ENCODE assay signal across 21 cellular contexts in genomic region chr11:61309141-61309540, GRCh38.
"Had no signal": no experiment of that assay in that cellular context is flagged by ENCODE, and none has a peak within 500 bp of the region (broad histone marks: within the 10 kb centered on the region; RNA-seq: fewer than 3 reads in every experiment).

No MANE protein-coding gene starts in this region.

- H3K27me3 Mint-ChIP-seq: dendritic cell treated with granulocyte-macrophage colony-stimulating factor and Interleukin-4, amounts not matched to agents 40 ng/mL and 50 ng/mL, for 4 days; effector memory CD8-positive, alpha-beta T cell had no signal

- H3K4me3 Mint-ChIP-seq: dendritic cell treated with granulocyte-macrophage colony-stimulating factor and Interleukin-4, amounts not matched to agents 40 ng/mL and 50 ng/mL, for 4 days; effector memory CD8-positive, alpha-beta T cell; endodermal cell had no signal

- H3K4me1 Mint-ChIP-seq: endodermal cell had no signal

- H3K27ac Mint-ChIP-seq: dendritic cell treated with granulocyte-macrophage colony-stimulating factor and Interleukin-4, amounts not matched to agents 40 ng/mL and 50 ng/mL, for 4 days; effector memory CD8-positive, alpha-beta T cell; endodermal cell had no signal

- H3K9me3 Mint-ChIP-seq: dendritic cell treated with granulocyte-macrophage colony-stimulating factor and Interleukin-4, amounts not matched to agents 40 ng/mL and 50 ng/mL, for 4 days; effector memory CD8-positive, alpha-beta T cell; endodermal cell had no signal

- DNase-seq: colonic mucosa; cortex of kidney; dermis blood vessel endothelial cell; dorsolateral prefrontal cortex; effector CD4-positive, alpha-beta T cell; effector CD8-positive, alpha-beta T cell; effector memory CD4-positive, alpha-beta T cell; effector memory CD8-positive, alpha-beta T cell; endodermal cell; erythroblast; esophagus squamous epithelium; foreskin fibroblast; foreskin keratinocyte; foreskin melanocyte; gastrocnemius medialis; glutamatergic neuron; head of caudate nucleus; heart left ventricle had no signal

- ATAC-seq: effector memory CD8-positive, alpha-beta T cell; esophagus mucosa; foreskin keratinocyte; gastrocnemius medialis; gastroesophageal sphincter; heart left ventricle had no signal
